4 cellular contexts compared by ENCODE assay signal in genomic region chr14:20958946-20959345, GRCh38. TPM values are rescaled to one million over a fixed set of nuclear protein-coding genes. Genes with fewer than 3 reads are reported as not detected.
"Had no signal": no experiment of that assay in that cellular context is flagged by ENCODE, and none has a peak within 500 bp of the region (broad histone marks: within the 10 kb centered on the region; RNA-seq: fewer than 3 reads in every experiment).

No MANE protein-coding gene starts in this region.

RNA-seq across cellular contexts. Expression of gene RNASE2, which starts 3.7 kb away (rescaled TPM):
- total RNA-seq: HT-29, SJCRH30 had no signal

RNA-seq across cellular contexts. Expression of gene SLC39A2, which starts 40.1 kb away (rescaled TPM):
- total RNA-seq: HT-29, Right ventricle myocardium superior, T-helper 17 cell had no signal
